16 cellular contexts compared by ENCODE assay signal in the genomic region with DNA sequence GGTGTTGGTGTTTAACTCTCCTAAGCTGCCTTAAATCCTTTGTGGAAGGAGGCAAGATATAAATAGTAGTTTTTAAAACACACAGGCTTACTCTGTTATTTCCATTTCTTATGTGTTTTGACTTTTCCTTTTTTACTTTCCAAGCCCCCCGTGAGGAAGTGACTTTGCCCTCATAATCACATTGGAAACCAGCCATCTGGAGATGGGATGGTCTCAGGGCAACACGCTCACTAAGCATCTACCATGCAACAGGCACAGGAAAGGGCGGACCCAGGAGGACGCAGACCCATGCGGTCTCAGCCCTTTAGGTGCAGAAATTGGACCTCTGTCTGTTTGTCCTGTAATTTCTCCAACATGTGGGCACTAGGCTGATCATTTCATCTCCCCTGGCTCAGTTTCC.
DNase-seq lines count a peak whose midpoint lies in the region; ATAC-seq, FAIRE-seq and TF ChIP-seq lines count a peak whose summit lies in the region.
"Had no signal": no experiment of that assay in that cellular context is flagged by ENCODE, and none has a peak within 500 bp of the region (broad histone marks: within the 10 kb centered on the region; RNA-seq: fewer than 3 reads in every experiment).

No MANE protein-coding gene starts in this region.

- H2BK12ac ChIP-seq in mesenchymal stem cell (ENCODE audit: low read length in 2 of 2): peak overlapping the region in 1 of 2 experiments; percentile 99

- in situ Hi-C loops in GM23248 (cut with MboI): loop anchor here (10.0 kb wide), 1 partner anchor 336 kb away; no protein-coding TSS in a partner anchor

- intact Hi-C loops in body of pancreas (cut with DNase I): loop anchor here (10.0 kb wide), 1 partner anchor 54 kb away; no protein-coding TSS in a partner anchor

- peaks cover 8% of the 10 kb centered on the region; the same call in 1 of the 2 replicates for H3F3A ChIP-seq in GM23248 (ENCODE audit: insufficient read depth)

- peak overlapping the region; percentile 28 for H3K4me3 Mint-ChIP-seq in astrocyte (ENCODE audit: unreplicated experiment)
- H3K4me3 Mint-ChIP-seq: CD8-positive, alpha-beta memory T cell; natural killer cell had no signal

- peaks cover 90% of the 10 kb centered on the region for H3K79me2 ChIP-seq in GM23248 (ENCODE audit: insufficient read depth)
- H3K79me2 ChIP-seq in astrocyte (ENCODE audit: insufficient read depth, low read length): peaks cover 4% of the 10 kb centered on the region

- no peak overlapping the region for H2BK15ac ChIP-seq in mesenchymal stem cell (ENCODE audit: low read depth, poor library complexity, severe bottlenecking)

- DNase-seq in GM23248: no peak
- DNase-seq in astrocyte (ENCODE audit: low read depth): no peak
- DNase-seq in mesenchymal stem cell: no peak
- DNase-seq in SJCRH30: no peak
- DNase-seq in LoVo (ENCODE audit: low spot score): no peak
- DNase-seq in body of pancreas: no peak
- DNase-seq in activated naive CD4-positive, alpha-beta T cell treated with Interleukin-2 at 50 U/mL for 16 hours: no peak
- DNase-seq: lower lobe of right lung, natural killer cell, NCI-H187 treated with DMSO at 0.1 percent for 48 hours, spleen had no signal

- H2BK5ac ChIP-seq in mesenchymal stem cell (ENCODE audit: low read depth, low read length, poor library complexity, severe bottlenecking): no peak overlapping the region

- H3K4me1 ChIP-seq in GM23248 (ENCODE audit: insufficient read depth) (peaks cover 24% of the 10 kb centered on the region), astrocyte (ENCODE audit: insufficient read depth, low read length) (peaks cover 8% of the 10 kb centered on the region), mesenchymal stem cell (ENCODE audit: control insufficient read depth, insufficient read depth, low read depth, low read length) (peaks cover 4% of the 10 kb centered on the region), skeletal muscle tissue (ENCODE audit: control insufficient read depth in 3 of 3, insufficient read depth in 3 of 3, low read length in 3 of 3) (peaks cover 18 to 28% (median 22%) of the 10 kb centered on the region in 3 donors), SJCRH30 (peaks cover 21% of the 10 kb centered on the region), body of pancreas (peaks cover 20% of the 10 kb centered on the region)
- H3K4me1 ChIP-seq: spleen had no signal

- no peak for TF ChIP-seq POLR2A in body of pancreas (IDR thresholded peaks at IDR 0.05)

- TF ChIP-seq CTCF in astrocyte (IDR thresholded peaks at IDR 0.05; ENCODE audit: insufficient read depth, low read depth, low read length): no peak
- TF ChIP-seq CTCF in body of pancreas (IDR thresholded peaks at IDR 0.05): no peak

- H3K9ac ChIP-seq in GM23248: no peak overlapping the region
- no peak overlapping the region for H3K9ac ChIP-seq in astrocyte (ENCODE audit: low read length)
- H3K9ac ChIP-seq in mesenchymal stem cell (ENCODE audit: low read length): peak overlapping the region; percentile 36
- peak overlapping the region in 1 of 3 donors; percentile 42 for H3K9ac ChIP-seq in skeletal muscle tissue (ENCODE audit: low read depth in 1 of 3, low read length in 3 of 3)

- no peak for ATAC-seq in body of pancreas

- H3K4me2 ChIP-seq in GM23248 (ENCODE audit: unreplicated experiment) (peak overlapping the region; percentile 29), astrocyte (ENCODE audit: low read length) (no peak overlapping the region), mesenchymal stem cell (ENCODE audit: low read length, poor library complexity, severe bottlenecking) (no peak overlapping the region)

- FAIRE-seq in astrocyte (lab: Jason Lieb, UNC): no peak
- FAIRE-seq: K562, TTC549 had no signal

- H3K9me2 ChIP-seq in GM23248 (ENCODE audit: insufficient read depth): no peaks in the 10 kb centered on the region

- no peak overlapping the region for H4K8ac ChIP-seq in mesenchymal stem cell (ENCODE audit: low read length)

- no peak overlapping the region for H3K4me3 ChIP-seq in GM23248
- no peak overlapping the region for H3K4me3 ChIP-seq in astrocyte (ENCODE audit: insufficient read depth, low read depth, low read length)
- peak overlapping the region in 1 of 2 experiments; percentile 31 for H3K4me3 ChIP-seq in mesenchymal stem cell (ENCODE audit: insufficient read depth in 1 of 2, low read depth in 1 of 2, low read length in 2 of 2)
- H3K4me3 ChIP-seq in skeletal muscle tissue (ENCODE audit: low read length in 3 of 3): no peak overlapping the region
- H3K4me3 ChIP-seq in SJCRH30: no peak overlapping the region
- H3K4me3 ChIP-seq in body of pancreas: no peak overlapping the region
- H3K4me3 ChIP-seq: K562, lower lobe of right lung, spleen had no signal

- H3K27ac Mint-ChIP-seq in astrocyte (ENCODE audit: unreplicated experiment): no peak overlapping the region
- H3K27ac Mint-ChIP-seq: activated T-helper 2 cell treated with anti-CD3 and anti-CD28 coated beads, Interferon-gamma antibody, Interleukin-2, Interleukin-4, amounts not matched to agents 10 μg/mL and 5 μg/mL and 100 μg/mL, durations not matched to agents 14 hours and 24 hours and 36 hours; CD8-positive, alpha-beta memory T cell; natural killer cell had no signal

- H3K79me1 ChIP-seq in mesenchymal stem cell (replicated peaks; ENCODE audit: low read length, poor library complexity, severe bottlenecking): no peaks in the 10 kb centered on the region

- H2AFZ ChIP-seq in GM23248: no peak overlapping the region
- H2AFZ ChIP-seq in astrocyte (ENCODE audit: low read depth, low read length): no peak overlapping the region
- H2AFZ ChIP-seq in mesenchymal stem cell (ENCODE audit: low read depth, low read length): no peak overlapping the region

- WGBS in GM23248 (ENCODE audit: low coverage in 1 of 2, low lambda C conversion rate in 2 of 2, missing lambda C conversion rate in 2 of 2), 2 experiments: 80 to 81% methylated on average over 5 of the region's 5 CpGs
- 92% methylated on average over 5 of the region's 5 CpGs for WGBS in mesenchymal stem cell
- 83 to 86% methylated on average over 5 of the region's 5 CpGs for WGBS in body of pancreas, 2 donors

- H4K20me1 ChIP-seq in GM23248 (ENCODE audit: insufficient read depth) (no peaks in the 10 kb centered on the region), astrocyte (ENCODE audit: insufficient read depth, low read length) (no peaks in the 10 kb centered on the region)

- H4K91ac ChIP-seq in mesenchymal stem cell (ENCODE audit: low read length): no peak overlapping the region

- no peaks in the 10 kb centered on the region for H3K9me3 Mint-ChIP-seq in astrocyte (ENCODE audit: unreplicated experiment)
- H3K9me3 Mint-ChIP-seq: activated T-helper 2 cell treated with anti-CD3 and anti-CD28 coated beads, Interferon-gamma antibody, Interleukin-2, Interleukin-4, amounts not matched to agents 10 μg/mL and 5 μg/mL and 100 μg/mL, durations not matched to agents 14 hours and 24 hours and 36 hours; CD8-positive, alpha-beta memory T cell; natural killer cell had no signal

- H3K4me1 Mint-ChIP-seq in astrocyte (ENCODE audit: low read depth, unreplicated experiment): peaks cover 45% of the 10 kb centered on the region
- H3K4me1 Mint-ChIP-seq: CD8-positive, alpha-beta memory T cell; natural killer cell had no signal

- H3K27ac ChIP-seq in GM23248 (no peak overlapping the region), astrocyte (ENCODE audit: low read depth, low read length) (no peak overlapping the region), mesenchymal stem cell (ENCODE audit: low read length, poor library complexity, severe bottlenecking) (no peak overlapping the region), skeletal muscle tissue (ENCODE audit: low read depth, low read length) (peak overlapping the region; percentile 16), SJCRH30 (no peak overlapping the region; the same call in 1 of the 2 replicates), body of pancreas (no peak overlapping the region)
- H3K27ac ChIP-seq: lower lobe of right lung, spleen had no signal

- H3K27me3 ChIP-seq in GM23248 (replicated peaks; ENCODE audit: insufficient read depth) (no peaks in the 10 kb centered on the region), astrocyte (ENCODE audit: insufficient read depth, low read length) (no peaks in the 10 kb centered on the region), mesenchymal stem cell (ENCODE audit: control insufficient read depth in 1 of 2, insufficient read depth in 1 of 2, low read length in 2 of 2) (no peaks in the 10 kb centered on the region), skeletal muscle tissue (ENCODE audit: control insufficient read depth in 3 of 3, insufficient read depth in 3 of 3, low read length in 3 of 3) (no peaks in the 10 kb centered on the region), SJCRH30 (no peaks in the 10 kb centered on the region), body of pancreas (no peaks in the 10 kb centered on the region)
- H3K27me3 ChIP-seq: spleen had no signal

- H3K9me3 ChIP-seq in GM23248 (ENCODE audit: low read depth) (no peaks in the 10 kb centered on the region), astrocyte (ENCODE audit: insufficient read depth, low read depth, low read length) (no peaks in the 10 kb centered on the region), mesenchymal stem cell (ENCODE audit: control insufficient read depth, low read length) (no peaks in the 10 kb centered on the region), skeletal muscle tissue (ENCODE audit: control insufficient read depth in 3 of 3, low read length in 3 of 3) (no peaks in the 10 kb centered on the region), SJCRH30 (replicated peaks) (no peaks in the 10 kb centered on the region), body of pancreas (no peaks in the 10 kb centered on the region)
- H3K9me3 ChIP-seq: lower lobe of right lung, spleen had no signal

- peak overlapping the region; percentile 26 for H2AK5ac ChIP-seq in mesenchymal stem cell (ENCODE audit: low read length, severe bottlenecking)

- no peaks in the 10 kb centered on the region for H3K27me3 Mint-ChIP-seq in astrocyte (ENCODE audit: low read depth, unreplicated experiment)

- peak overlapping the region in 1 of 2 experiments; percentile 92 for H3K4ac ChIP-seq in mesenchymal stem cell (ENCODE audit: low read depth in 1 of 2, low read length in 2 of 2)

- H3K36me3 ChIP-seq in GM23248 (ENCODE audit: low read depth): no peaks in the 10 kb centered on the region
- no peaks in the 10 kb centered on the region for H3K36me3 ChIP-seq in astrocyte (ENCODE audit: insufficient read depth, low read length)
- H3K36me3 ChIP-seq in mesenchymal stem cell (ENCODE audit: control insufficient read depth in 1 of 2, insufficient read depth in 2 of 2, low read depth in 1 of 2, low read length in 2 of 2): peaks cover 0 to 6% of the 10 kb centered on the region in 2 experiments
- H3K36me3 ChIP-seq in skeletal muscle tissue (ENCODE audit: control insufficient read depth in 3 of 3, insufficient read depth in 3 of 3, low read length in 3 of 3): no peaks in the 10 kb centered on the region
- H3K36me3 ChIP-seq in SJCRH30: no peaks in the 10 kb centered on the region
- no peaks in the 10 kb centered on the region for H3K36me3 ChIP-seq in body of pancreas (replicated peaks in 1 of 2; ENCODE audit: insufficient read depth in 1 of 2, low read depth in 2 of 2)
- H3K36me3 ChIP-seq: lower lobe of right lung, spleen had no signal

- peak overlapping the region; percentile 37 to 84 for H3K18ac ChIP-seq in mesenchymal stem cell (ENCODE audit: low read depth in 1 of 2, low read length in 2 of 2)

- H3K23ac ChIP-seq in mesenchymal stem cell (ENCODE audit: low read length in 2 of 2): no peak overlapping the region

- no peaks in the 10 kb centered on the region for H3K36me3 Mint-ChIP-seq in astrocyte (ENCODE audit: low read depth, unreplicated experiment)
- H3K36me3 Mint-ChIP-seq: CD8-positive, alpha-beta memory T cell; natural killer cell had no signal

- no peak overlapping the region for H2BK120ac ChIP-seq in mesenchymal stem cell (ENCODE audit: low read depth, low read length)

- H3K14ac ChIP-seq in mesenchymal stem cell (ENCODE audit: low read length in 2 of 2): peak overlapping the region in 1 of 2 experiments; percentile 86
